ENCODE assay signal across 1 cellular context in the genomic region with DNA sequence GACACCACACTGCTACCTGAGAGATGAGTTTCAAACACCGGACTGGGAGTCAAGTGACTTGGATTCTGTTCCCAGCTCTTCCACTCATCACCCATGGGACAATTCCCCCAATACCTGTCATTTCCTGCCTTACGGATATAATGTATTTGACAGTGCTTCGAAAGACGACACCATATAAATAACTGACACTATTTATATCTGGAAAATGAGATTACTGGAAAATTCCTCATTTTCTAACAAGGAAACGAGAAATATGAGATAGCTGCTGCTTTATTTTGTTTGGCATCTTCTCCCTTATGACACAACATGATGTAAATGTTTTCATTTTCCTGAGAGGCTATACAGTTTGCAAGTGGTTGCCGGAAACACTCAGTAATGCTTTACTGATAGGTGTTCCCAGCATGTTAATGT.
TF ChIP-seq lines count a peak whose summit lies in the region.

No MANE protein-coding gene starts in this region.

TF ChIP-seq in HEK293, 187 proteins besides CTCF, POLR2A, EP300 and RAD21 (continued from another document):
- TF ChIP-seq, protein P1, sequence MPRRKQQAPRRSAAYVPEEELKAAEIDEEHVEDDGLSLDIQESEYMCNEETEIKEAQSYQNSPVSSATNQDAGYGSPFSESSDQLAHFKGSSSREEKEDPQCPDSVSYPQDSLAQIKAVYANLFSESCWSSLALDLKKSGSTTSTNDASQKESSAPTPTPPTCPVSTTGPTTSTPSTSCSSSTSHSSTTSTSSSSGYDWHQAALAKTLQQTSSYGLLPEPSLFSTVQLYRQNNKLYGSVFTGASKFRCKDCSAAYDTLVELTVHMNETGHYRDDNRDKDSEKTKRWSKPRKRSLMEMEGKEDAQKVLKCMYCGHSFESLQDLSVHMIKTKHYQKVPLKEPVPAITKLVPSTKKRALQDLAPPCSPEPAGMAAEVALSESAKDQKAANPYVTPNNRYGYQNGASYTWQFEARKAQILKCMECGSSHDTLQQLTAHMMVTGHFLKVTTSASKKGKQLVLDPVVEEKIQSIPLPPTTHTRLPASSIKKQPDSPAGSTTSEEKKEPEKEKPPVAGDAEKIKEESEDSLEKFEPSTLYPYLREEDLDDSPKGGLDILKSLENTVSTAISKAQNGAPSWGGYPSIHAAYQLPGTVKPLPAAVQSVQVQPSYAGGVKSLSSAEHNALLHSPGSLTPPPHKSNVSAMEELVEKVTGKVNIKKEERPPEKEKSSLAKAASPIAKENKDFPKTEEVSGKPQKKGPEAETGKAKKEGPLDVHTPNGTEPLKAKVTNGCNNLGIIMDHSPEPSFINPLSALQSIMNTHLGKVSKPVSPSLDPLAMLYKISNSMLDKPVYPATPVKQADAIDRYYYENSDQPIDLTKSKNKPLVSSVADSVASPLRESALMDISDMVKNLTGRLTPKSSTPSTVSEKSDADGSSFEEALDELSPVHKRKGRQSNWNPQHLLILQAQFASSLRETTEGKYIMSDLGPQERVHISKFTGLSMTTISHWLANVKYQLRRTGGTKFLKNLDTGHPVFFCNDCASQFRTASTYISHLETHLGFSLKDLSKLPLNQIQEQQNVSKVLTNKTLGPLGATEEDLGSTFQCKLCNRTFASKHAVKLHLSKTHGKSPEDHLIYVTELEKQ (tag by site-specific recombination; IDR thresholded peaks at IDR 0.05; ENCODE audit: borderline replicate concordance): peak; percentile 77; the same call in 1 of the 2 replicates
- TF ChIP-seq ZXDB (tag by site-specific recombination; IDR thresholded peaks at IDR 0.05) (peak; percentile 52; the same call in 1 of the 2 replicates), ZNF174 (tag by site-specific recombination; IDR thresholded peaks at IDR 0.05) (no peak), SALL2 (tag by site-specific recombination; IDR thresholded peaks at IDR 0.05; ENCODE audit: borderline replicate concordance) (no peak), ZNF423 (tag by site-specific recombination; IDR thresholded peaks at IDR 0.05) (no peak), ZBTB7A (tag by site-specific recombination; IDR thresholded peaks at IDR 0.05; ENCODE audit: low read depth) (no peak), SP7 (tag by site-specific recombination; IDR thresholded peaks at IDR 0.05) (no peak; the same call in 1 of the 2 replicates), SCRT2 (tag by site-specific recombination; IDR thresholded peaks at IDR 0.05) (no peak), ZSCAN30 (tag by site-specific recombination; IDR thresholded peaks at IDR 0.05) (no peak), BCL11A (tag by site-specific recombination; IDR thresholded peaks at IDR 0.05; ENCODE audit: low read depth) (peak; percentile 31; the same call in 1 of the 2 replicates), ZNF391 (tag by site-specific recombination; IDR thresholded peaks at IDR 0.05; ENCODE audit: borderline replicate concordance, low read depth) (peak; percentile 48; the same call in 1 of the 2 replicates)
- TF ChIP-seq, protein P2, sequence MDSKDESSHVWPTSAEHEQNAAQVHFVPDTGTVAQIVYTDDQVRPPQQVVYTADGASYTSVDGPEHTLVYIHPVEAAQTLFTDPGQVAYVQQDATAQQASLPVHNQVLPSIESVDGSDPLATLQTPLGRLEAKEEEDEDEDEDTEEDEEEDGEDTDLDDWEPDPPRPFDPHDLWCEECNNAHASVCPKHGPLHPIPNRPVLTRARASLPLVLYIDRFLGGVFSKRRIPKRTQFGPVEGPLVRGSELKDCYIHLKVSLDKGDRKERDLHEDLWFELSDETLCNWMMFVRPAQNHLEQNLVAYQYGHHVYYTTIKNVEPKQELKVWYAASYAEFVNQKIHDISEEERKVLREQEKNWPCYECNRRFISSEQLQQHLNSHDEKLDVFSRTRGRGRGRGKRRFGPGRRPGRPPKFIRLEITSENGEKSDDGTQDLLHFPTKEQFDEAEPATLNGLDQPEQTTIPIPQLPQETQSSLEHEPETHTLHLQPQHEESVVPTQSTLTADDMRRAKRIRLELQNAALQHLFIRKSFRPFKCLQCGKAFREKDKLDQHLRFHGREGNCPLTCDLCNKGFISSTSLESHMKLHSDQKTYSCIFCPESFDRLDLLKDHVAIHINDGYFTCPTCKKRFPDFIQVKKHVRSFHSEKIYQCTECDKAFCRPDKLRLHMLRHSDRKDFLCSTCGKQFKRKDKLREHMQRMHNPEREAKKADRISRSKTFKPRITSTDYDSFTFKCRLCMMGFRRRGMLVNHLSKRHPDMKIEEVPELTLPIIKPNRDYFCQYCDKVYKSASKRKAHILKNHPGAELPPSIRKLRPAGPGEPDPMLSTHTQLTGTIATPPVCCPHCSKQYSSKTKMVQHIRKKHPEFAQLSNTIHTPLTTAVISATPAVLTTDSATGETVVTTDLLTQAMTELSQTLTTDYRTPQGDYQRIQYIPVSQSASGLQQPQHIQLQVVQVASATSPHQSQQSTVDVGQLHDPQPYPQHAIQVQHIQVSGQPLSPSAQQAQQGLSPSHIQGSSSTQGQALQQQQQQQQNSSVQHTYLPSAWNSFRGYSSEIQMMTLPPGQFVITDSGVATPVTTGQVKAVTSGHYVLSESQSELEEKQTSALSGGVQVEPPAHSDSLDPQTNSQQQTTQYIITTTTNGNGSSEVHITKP (tag by site-specific recombination; IDR thresholded peaks at IDR 0.05): peak; percentile 35; the same call in 1 of the 2 replicates
- TF ChIP-seq, protein P3, sequence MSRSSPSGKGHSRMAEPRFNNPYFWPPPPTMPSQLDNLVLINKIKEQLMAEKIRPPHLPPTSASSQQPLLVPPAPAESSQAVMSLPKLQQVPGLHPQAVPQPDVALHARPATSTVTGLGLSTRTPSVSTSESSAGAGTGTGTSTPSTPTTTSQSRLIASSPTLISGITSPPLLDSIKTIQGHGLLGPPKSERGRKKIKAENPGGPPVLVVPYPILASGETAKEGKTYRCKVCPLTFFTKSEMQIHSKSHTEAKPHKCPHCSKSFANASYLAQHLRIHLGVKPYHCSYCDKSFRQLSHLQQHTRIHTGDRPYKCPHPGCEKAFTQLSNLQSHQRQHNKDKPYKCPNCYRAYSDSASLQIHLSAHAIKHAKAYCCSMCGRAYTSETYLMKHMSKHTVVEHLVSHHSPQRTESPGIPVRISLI (tag by site-specific recombination; IDR thresholded peaks at IDR 0.05): no peak
- TF ChIP-seq, protein P4, sequence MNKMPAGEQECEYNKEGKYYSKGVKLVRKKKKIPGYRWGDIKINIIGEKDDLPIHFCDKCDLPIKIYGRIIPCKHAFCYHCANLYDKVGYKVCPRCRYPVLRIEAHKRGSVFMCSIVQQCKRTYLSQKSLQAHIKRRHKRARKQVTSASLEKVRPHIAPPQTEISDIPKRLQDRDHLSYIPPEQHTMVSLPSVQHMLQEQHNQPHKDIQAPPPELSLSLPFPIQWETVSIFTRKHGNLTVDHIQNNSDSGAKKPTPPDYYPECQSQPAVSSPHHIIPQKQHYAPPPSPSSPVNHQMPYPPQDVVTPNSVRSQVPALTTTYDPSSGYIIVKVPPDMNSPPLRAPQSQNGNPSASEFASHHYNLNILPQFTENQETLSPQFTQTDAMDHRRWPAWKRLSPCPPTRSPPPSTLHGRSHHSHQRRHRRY (tag by site-specific recombination; IDR thresholded peaks at IDR 0.05): no peak
- TF ChIP-seq, protein P5, sequence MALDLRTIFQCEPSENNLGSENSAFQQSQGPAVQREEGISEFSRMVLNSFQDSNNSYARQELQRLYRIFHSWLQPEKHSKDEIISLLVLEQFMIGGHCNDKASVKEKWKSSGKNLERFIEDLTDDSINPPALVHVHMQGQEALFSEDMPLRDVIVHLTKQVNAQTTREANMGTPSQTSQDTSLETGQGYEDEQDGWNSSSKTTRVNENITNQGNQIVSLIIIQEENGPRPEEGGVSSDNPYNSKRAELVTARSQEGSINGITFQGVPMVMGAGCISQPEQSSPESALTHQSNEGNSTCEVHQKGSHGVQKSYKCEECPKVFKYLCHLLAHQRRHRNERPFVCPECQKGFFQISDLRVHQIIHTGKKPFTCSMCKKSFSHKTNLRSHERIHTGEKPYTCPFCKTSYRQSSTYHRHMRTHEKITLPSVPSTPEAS (tag by site-specific recombination; IDR thresholded peaks at IDR 0.05): no peak
